Comparison of ENCODE assay signal across 18 cellular contexts in the genomic region with DNA sequence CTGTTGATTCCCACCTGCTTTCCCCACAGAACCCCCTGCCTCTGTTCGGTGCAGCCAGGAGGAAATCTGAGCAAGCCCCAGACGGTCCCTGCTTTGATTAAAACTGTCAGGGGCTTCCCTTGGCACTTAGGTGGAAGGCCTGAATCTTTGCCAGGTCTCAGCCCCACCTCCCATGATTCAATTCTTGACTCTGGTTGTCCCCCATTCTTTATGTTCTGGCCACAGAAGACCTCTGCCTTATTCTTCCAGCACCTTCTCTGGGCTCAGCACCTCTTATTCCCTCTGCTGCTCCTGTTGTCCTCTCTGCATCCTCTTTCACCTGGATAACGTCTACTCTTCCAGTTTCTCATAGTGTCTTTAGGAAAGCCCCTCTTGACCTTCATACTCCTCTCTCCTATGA.
DNase-seq lines count a peak whose midpoint lies in the region; ATAC-seq and TF ChIP-seq lines count a peak whose summit lies in the region.
"Had no signal": no experiment of that assay in that cellular context is flagged by ENCODE, and none has a peak within 500 bp of the region (broad histone marks: within the 10 kb centered on the region; RNA-seq: fewer than 3 reads in every experiment).

No MANE protein-coding gene starts in this region.

- no peaks in the 10 kb centered on the region for H3K9me3 Mint-ChIP-seq in GM23338
- H3K9me3 Mint-ChIP-seq in stimulated activated naive B cell treated with anti-CD40 and anti-IgM and Interleukin-4, amounts not matched to agents 10 μg/mL and 1 μg/mL and 100 μg/mL, for 72 hours, result peaks cover 0 to 2% of the 10 kb centered on the region in 2 donors
- H3K9me3 Mint-ChIP-seq: CD8-positive, alpha-beta T cell had no signal

- H3K4me1 Mint-ChIP-seq in GM23338, result peaks cover 65% of the 10 kb centered on the region
- peaks cover 2 to 5% of the 10 kb centered on the region in 2 donors for H3K4me1 Mint-ChIP-seq in stimulated activated naive B cell treated with anti-CD40 and anti-IgM and Interleukin-4, amounts not matched to agents 10 μg/mL and 1 μg/mL and 100 μg/mL, for 72 hours
- H3K4me1 Mint-ChIP-seq: B cell had no signal

- H3K9ac ChIP-seq in OCI-LY3 (ENCODE audit: low read length), result peak overlapping the region; percentile 4; the same call in 1 of the 2 replicates
- H3K9ac ChIP-seq: BLaER1 treated with 17β-estradiol and CSF1 and Interleukin-3, amounts not matched to agents 10 nM and 100 nM; GM23248 had no signal

- peaks cover 71% of the 10 kb centered on the region for H3K79me2 ChIP-seq in GM23338 (replicated peaks; ENCODE audit: insufficient read depth)
- H3K79me2 ChIP-seq in OCI-LY3 (ENCODE audit: low read length), result peaks cover 7% of the 10 kb centered on the region

- TF ChIP-seq CTCF in GM23338 (conservative IDR thresholded peaks at IDR 0.05; ENCODE audit: low read depth in 2 of 2) (no peak), OCI-LY3 (IDR thresholded peaks at IDR 0.05; ENCODE audit: low read depth, low read length) (no peak)

- peaks cover 9% of the 10 kb centered on the region for H3K27me3 Mint-ChIP-seq in GM23338 (ENCODE audit: insufficient read depth, low read depth, poor library complexity)
- peaks cover 4 to 10% of the 10 kb centered on the region in 2 donors for H3K27me3 Mint-ChIP-seq in stimulated activated naive B cell treated with anti-CD40 and anti-IgM and Interleukin-4, amounts not matched to agents 10 μg/mL and 1 μg/mL and 100 μg/mL, for 72 hours

- H3K4me2 ChIP-seq in GM23338 (no peak overlapping the region), OCI-LY3 (ENCODE audit: low read length) (peak overlapping the region; percentile 76)
- H3K4me2 ChIP-seq: BLaER1 treated with 17β-estradiol and CSF1 and Interleukin-3, amounts not matched to agents 10 nM and 100 nM had no signal

- no peaks in the 10 kb centered on the region for H3K9me2 ChIP-seq in GM23338 (ENCODE audit: insufficient read depth)

- H2AFZ ChIP-seq in GM23338 (no peak overlapping the region), OCI-LY3 (ENCODE audit: low read depth, low read length) (no peak overlapping the region)
- H2AFZ ChIP-seq: GM23248 had no signal

- no peaks in the 10 kb centered on the region for H3K36me3 Mint-ChIP-seq in GM23338 (ENCODE audit: low read depth)
- no peaks in the 10 kb centered on the region for H3K36me3 Mint-ChIP-seq in stimulated activated naive B cell treated with anti-CD40 and anti-IgM and Interleukin-4, amounts not matched to agents 10 μg/mL and 1 μg/mL and 100 μg/mL, for 72 hours
- H3K36me3 Mint-ChIP-seq: CD8-positive, alpha-beta T cell had no signal

- ATAC-seq in GM19023 (IDR thresholded peaks at IDR 0.05; ENCODE audit: unreplicated experiment), result peak; percentile 39
- no peak for ATAC-seq in GM23338
- ATAC-seq in stimulated activated naive B cell treated with anti-CD40 and anti-IgM and Interleukin-4, amounts not matched to agents 10 μg/mL and 1 μg/mL and 100 μg/mL, for 72 hours (replicated peaks), result peak; percentile 31 to 47
- ATAC-seq in HG03520 (IDR thresholded peaks at IDR 0.05; ENCODE audit: unreplicated experiment), result no peak
- ATAC-seq: CD8-positive, alpha-beta T cell; K562 had no signal

- H3K4me1 ChIP-seq in GM23338 (ENCODE audit: insufficient read depth) (peaks cover 56% of the 10 kb centered on the region), OCI-LY3 (ENCODE audit: low read length) (peaks cover 38% of the 10 kb centered on the region)

- H3K27ac Mint-ChIP-seq in GM23338, result peak overlapping the region; percentile 2; the same call in 1 of the 2 replicates
- no peak overlapping the region for H3K27ac Mint-ChIP-seq in stimulated activated naive B cell treated with anti-CD40 and anti-IgM and Interleukin-4, amounts not matched to agents 10 μg/mL and 1 μg/mL and 100 μg/mL, for 72 hours
- H3K27ac Mint-ChIP-seq: B cell; CD8-positive, alpha-beta T cell had no signal

- 0 out of 2 replicates have a peak, but pooled peaks cover 8% of the 10 kb centered on the region for H4K20me1 ChIP-seq in GM23338 (replicated peaks; ENCODE audit: insufficient read depth)
- no peaks in the 10 kb centered on the region for H4K20me1 ChIP-seq in OCI-LY3 (ENCODE audit: insufficient read depth, low read length)

- no peaks in the 10 kb centered on the region for H3K27me3 ChIP-seq in GM23338 (ENCODE audit: insufficient read depth)
- H3K27me3 ChIP-seq in OCI-LY3 (ENCODE audit: low read depth, low read length), result peaks cover 6% of the 10 kb centered on the region; the same call in 1 of the 2 replicates
- H3K27me3 ChIP-seq: BLaER1 treated with 17β-estradiol and CSF1 and Interleukin-3, amounts not matched to agents 10 nM and 100 nM had no signal

- H3K9me3 ChIP-seq in OCI-LY3 (ENCODE audit: insufficient read depth, low read length), result no peaks in the 10 kb centered on the region

- no peak overlapping the region; the same call in 2 of the 3 replicates for H3K4me3 Mint-ChIP-seq in GM23338
- H3K4me3 Mint-ChIP-seq in stimulated activated naive B cell treated with anti-CD40 and anti-IgM and Interleukin-4, amounts not matched to agents 10 μg/mL and 1 μg/mL and 100 μg/mL, for 72 hours, result no peak overlapping the region
- H3K4me3 Mint-ChIP-seq: B cell; CD8-positive, alpha-beta T cell had no signal

- no peaks in the 10 kb centered on the region for H3F3A ChIP-seq in GM23338 (replicated peaks; ENCODE audit: low read depth)

- DNase-seq in GM23338 (ENCODE audit: low spot score), result no peak
- DNase-seq in stimulated activated naive B cell treated with anti-CD40 and anti-IgM and Interleukin-4, amounts not matched to agents 10 μg/mL and 1 μg/mL and 100 μg/mL, for 72 hours, result no peak
- DNase-seq in DMS153 treated with DMSO at 0.1 percent for 48 hours (lab: John Stamatoyannopoulos, UW; ENCODE audit: unreplicated experiment), result no peak
- no peak for DNase-seq in NCI-H2171 (lab: John Stamatoyannopoulos, UW)
- DNase-seq: Calu3; CD8-positive, alpha-beta T cell; DMS53; DND-41; EL; GM23248; IMR-90 had no signal

- no peak overlapping the region; the same call in 1 of the 2 replicates for H3K27ac ChIP-seq in GM23338 (ENCODE audit: low read depth)
- peak overlapping the region; percentile 48 for H3K27ac ChIP-seq in OCI-LY3 (ENCODE audit: low read length)
- H3K27ac ChIP-seq: BLaER1 treated with 17β-estradiol and CSF1 and Interleukin-3, amounts not matched to agents 10 nM and 100 nM; GM23248; HL-60 had no signal

- H3K4me3 ChIP-seq in GM23338, result no peak overlapping the region
- peak overlapping the region; percentile 54 for H3K4me3 ChIP-seq in OCI-LY3 (ENCODE audit: low read length)
- H3K4me3 ChIP-seq: BLaER1 treated with 17β-estradiol and CSF1 and Interleukin-3, amounts not matched to agents 10 nM and 100 nM; GM23248; K562 had no signal

- no peaks in the 10 kb centered on the region for H3K36me3 ChIP-seq in GM23338 (ENCODE audit: insufficient read depth)
- no peaks in the 10 kb centered on the region for H3K36me3 ChIP-seq in OCI-LY3 (replicated peaks; ENCODE audit: low read depth, low read length)
- H3K36me3 ChIP-seq: BLaER1 treated with 17β-estradiol and CSF1 and Interleukin-3, amounts not matched to agents 10 nM and 100 nM had no signal

TF ChIP-seq in GM23338, 12 proteins besides CTCF, POLR2A, EP300 and RAD21:
- TF ChIP-seq CREB1 (CRISPR knock-in tag; IDR thresholded peaks at IDR 0.05; ENCODE audit: low read depth) (no peak), EZH2phosphoT487 (IDR thresholded peaks at IDR 0.05; ENCODE audit: unreplicated experiment) (no peak), ZNF331 (CRISPR knock-in tag; IDR thresholded peaks at IDR 0.05; ENCODE audit: low read depth) (no peak), NANOG (IDR thresholded peaks at IDR 0.05; ENCODE audit: borderline replicate concordance) (no peak), EZH2 (IDR thresholded peaks at IDR 0.05; ENCODE audit: low read depth, unreplicated experiment) (no peak), POLR2AphosphoS5 (IDR thresholded peaks at IDR 0.05; ENCODE audit: low read depth) (no peak), JUNB (IDR thresholded peaks at IDR 0.05; ENCODE audit: unreplicated experiment) (no peak)
- TF ChIP-seq, protein P1, sequence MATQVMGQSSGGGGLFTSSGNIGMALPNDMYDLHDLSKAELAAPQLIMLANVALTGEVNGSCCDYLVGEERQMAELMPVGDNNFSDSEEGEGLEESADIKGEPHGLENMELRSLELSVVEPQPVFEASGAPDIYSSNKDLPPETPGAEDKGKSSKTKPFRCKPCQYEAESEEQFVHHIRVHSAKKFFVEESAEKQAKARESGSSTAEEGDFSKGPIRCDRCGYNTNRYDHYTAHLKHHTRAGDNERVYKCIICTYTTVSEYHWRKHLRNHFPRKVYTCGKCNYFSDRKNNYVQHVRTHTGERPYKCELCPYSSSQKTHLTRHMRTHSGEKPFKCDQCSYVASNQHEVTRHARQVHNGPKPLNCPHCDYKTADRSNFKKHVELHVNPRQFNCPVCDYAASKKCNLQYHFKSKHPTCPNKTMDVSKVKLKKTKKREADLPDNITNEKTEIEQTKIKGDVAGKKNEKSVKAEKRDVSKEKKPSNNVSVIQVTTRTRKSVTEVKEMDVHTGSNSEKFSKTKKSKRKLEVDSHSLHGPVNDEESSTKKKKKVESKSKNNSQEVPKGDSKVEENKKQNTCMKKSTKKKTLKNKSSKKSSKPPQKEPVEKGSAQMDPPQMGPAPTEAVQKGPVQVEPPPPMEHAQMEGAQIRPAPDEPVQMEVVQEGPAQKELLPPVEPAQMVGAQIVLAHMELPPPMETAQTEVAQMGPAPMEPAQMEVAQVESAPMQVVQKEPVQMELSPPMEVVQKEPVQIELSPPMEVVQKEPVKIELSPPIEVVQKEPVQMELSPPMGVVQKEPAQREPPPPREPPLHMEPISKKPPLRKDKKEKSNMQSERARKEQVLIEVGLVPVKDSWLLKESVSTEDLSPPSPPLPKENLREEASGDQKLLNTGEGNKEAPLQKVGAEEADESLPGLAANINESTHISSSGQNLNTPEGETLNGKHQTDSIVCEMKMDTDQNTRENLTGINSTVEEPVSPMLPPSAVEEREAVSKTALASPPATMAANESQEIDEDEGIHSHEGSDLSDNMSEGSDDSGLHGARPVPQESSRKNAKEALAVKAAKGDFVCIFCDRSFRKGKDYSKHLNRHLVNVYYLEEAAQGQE (IDR thresholded peaks at IDR 0.05; ENCODE audit: unreplicated experiment), result no peak
- TF ChIP-seq, protein P2, sequence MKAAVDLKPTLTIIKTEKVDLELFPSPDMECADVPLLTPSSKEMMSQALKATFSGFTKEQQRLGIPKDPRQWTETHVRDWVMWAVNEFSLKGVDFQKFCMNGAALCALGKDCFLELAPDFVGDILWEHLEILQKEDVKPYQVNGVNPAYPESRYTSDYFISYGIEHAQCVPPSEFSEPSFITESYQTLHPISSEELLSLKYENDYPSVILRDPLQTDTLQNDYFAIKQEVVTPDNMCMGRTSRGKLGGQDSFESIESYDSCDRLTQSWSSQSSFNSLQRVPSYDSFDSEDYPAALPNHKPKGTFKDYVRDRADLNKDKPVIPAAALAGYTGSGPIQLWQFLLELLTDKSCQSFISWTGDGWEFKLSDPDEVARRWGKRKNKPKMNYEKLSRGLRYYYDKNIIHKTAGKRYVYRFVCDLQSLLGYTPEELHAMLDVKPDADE (IDR thresholded peaks at IDR 0.05), result no peak

Comparison
In these comparisons a context has a peak if more than half of its experiments do, and no peak if none do; other contexts are left out.
1. ATAC-seq: peak in GM19023 (single experiment) and stimulated activated naive B cell treated with anti-CD40 and anti-IgM and Interleukin-4, amounts not matched to agents 10 μg/mL and 1 μg/mL and 100 μg/mL, for 72 hours (2 of 2); none in GM23338 (single experiment) and HG03520 (single experiment).